In the genomic region with DNA sequence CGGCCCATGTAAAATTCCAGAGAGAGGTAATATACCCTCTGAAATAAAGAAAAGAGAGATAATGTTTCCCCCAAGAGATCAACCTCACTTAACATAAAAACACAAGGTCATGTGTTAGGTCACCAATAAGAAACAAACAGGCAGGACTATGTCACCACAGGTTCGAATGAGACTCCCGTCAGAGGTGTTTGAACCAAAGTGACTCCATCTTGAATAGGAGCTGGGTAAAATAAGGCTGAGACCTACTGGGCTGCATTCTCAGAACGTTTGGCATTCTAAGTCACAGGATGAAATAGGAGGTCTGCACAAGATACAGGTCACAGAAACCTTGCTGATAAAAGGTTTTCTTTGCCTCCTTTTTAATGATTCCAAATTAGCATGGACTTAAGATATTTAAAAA, we compare ENCODE assay signal across 18 cellular contexts.
"Had no signal": no experiment of that assay in that cellular context is flagged by ENCODE, and none has a peak within 500 bp of the region (broad histone marks: within the 10 kb centered on the region; RNA-seq: fewer than 3 reads in every experiment).

No MANE protein-coding gene starts in this region.

- H3K9me3 ChIP-seq: psoas muscle, testis had no signal

- FAIRE-seq: TTC549, urothelium cell line had no signal

- H3K4me3 Mint-ChIP-seq: activated naive CD4-positive, alpha-beta T cell treated with anti-CD3 and anti-CD28 coated beads, Interleukin-2, amount 10 ng/mL, durations not matched to agents 7 days and 5 days; natural killer cell had no signal

- H3K27me3 ChIP-seq: cardiac muscle cell, testis had no signal

- H3K4me1 ChIP-seq: psoas muscle, testis had no signal

- H3K27ac Mint-ChIP-seq: activated naive CD4-positive, alpha-beta T cell treated with anti-CD3 and anti-CD28 coated beads, Interleukin-2, amount 10 ng/mL, durations not matched to agents 7 days and 5 days; activated T-helper 2 cell treated with anti-CD3 and anti-CD28 coated beads, Interferon-gamma antibody, Interleukin-2, Interleukin-4, amounts not matched to agents 10 μg/mL and 5 μg/mL and 100 μg/mL, durations not matched to agents 14 hours and 24 hours and 36 hours; natural killer cell had no signal

- H3K36me3 Mint-ChIP-seq: activated naive CD4-positive, alpha-beta T cell treated with anti-CD3 and anti-CD28 coated beads, Interleukin-2, amount 10 ng/mL, durations not matched to agents 7 days and 5 days; natural killer cell had no signal

- ATAC-seq: natural killer cell; psoas muscle; sciatic nerve; stimulated activated naive CD8-positive, alpha-beta T cell treated with anti-CD3 and anti-CD28 coated beads, Interleukin-15, Interleukin-2, amounts not matched to agents 100 U/mL and 50 U/mL, for 24 hours had no signal

- H3K4me3 ChIP-seq: cardiac muscle cell, coronary artery, lung, psoas muscle, testis had no signal

- H3K36me3 ChIP-seq: cardiac muscle cell had no signal

- DNase-seq: activated CD4-positive, alpha-beta T cell treated with anti-CD3 and anti-CD28 coated beads, Interleukin-2, amount 50 U/mL, for 1 hour; activated naive CD4-positive, alpha-beta T cell treated with anti-CD3 and anti-CD28 coated beads, Interleukin-2, amount 10 ng/mL, durations not matched to agents 7 days and 5 days; activated T-cell treated with anti-CD3 and anti-CD28 coated beads for 4 hours; effector CD8-positive, alpha-beta T cell; hypothalamus; natural killer cell; psoas muscle; stimulated activated CD4-positive, alpha-beta T cell treated with anti-CD3 and anti-CD28 coated beads, Interleukin-12 subunit alpha, Interleukin-12 subunit beta, amount 100 ng/mL, for 4 hours; stimulated activated naive CD8-positive, alpha-beta T cell treated with anti-CD3 and anti-CD28 coated beads, Interleukin-15, Interleukin-2, amounts not matched to agents 100 U/mL and 50 U/mL, for 24 hours; T-helper 2 cell; testis had no signal

- H3K9me3 Mint-ChIP-seq: activated naive CD4-positive, alpha-beta T cell treated with anti-CD3 and anti-CD28 coated beads, Interleukin-2, amount 10 ng/mL, durations not matched to agents 7 days and 5 days; activated T-helper 2 cell treated with anti-CD3 and anti-CD28 coated beads, Interferon-gamma antibody, Interleukin-2, Interleukin-4, amounts not matched to agents 10 μg/mL and 5 μg/mL and 100 μg/mL, durations not matched to agents 14 hours and 24 hours and 36 hours; natural killer cell had no signal

- H3K27ac ChIP-seq: cardiac muscle cell, coronary artery, psoas muscle, testis had no signal

- H3K4me1 Mint-ChIP-seq: natural killer cell had no signal
